In the genomic region with DNA sequence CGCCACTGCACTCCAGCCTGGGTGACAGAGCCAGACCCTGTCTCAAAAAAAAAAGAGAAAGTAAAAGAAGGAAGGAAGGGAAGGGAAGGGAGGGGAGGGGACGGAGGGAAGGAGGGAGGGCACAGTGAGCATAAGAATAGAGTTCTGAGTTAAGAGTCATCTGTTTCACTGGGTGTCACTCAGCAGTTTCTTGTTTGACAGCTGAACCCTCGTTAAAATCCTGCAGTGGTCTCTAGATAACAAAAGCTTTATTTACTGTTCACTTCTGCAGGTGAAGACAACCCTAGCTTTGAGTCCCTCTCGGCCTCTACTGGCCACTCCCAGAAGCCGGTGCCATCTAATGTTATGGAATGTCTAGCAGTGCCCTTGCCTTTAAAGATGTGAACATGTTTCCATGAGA, we compare ENCODE assay signal across 32 cellular contexts.
"Had no signal": no experiment of that assay in that cellular context is flagged by ENCODE, and none has a peak within 500 bp of the region (broad histone marks: within the 10 kb centered on the region; RNA-seq: fewer than 3 reads in every experiment).

No MANE protein-coding gene starts in this region.

- H3K9me3 ChIP-seq: adrenal gland had no signal

- H3K4me3 Mint-ChIP-seq: activated CD4-positive, alpha-beta T cell treated with anti-CD3 and anti-CD28 coated beads, Interleukin-2, amount 10 ng/mL, durations not matched to agents 24 days and 14 days; activated CD8-positive, alpha-beta T cell treated with anti-CD3 and anti-CD28 coated beads, Interleukin-2, amount 10 ng/mL, durations not matched to agents 7 days and 5 days; activated T-cell treated with anti-CD3 and anti-CD28 coated beads, Interleukin-2, amount 50 U/mL, for 24 hours; T-helper 1 cell treated with Interleukin-12 subunit alpha and Interleukin-12 subunit beta and Interleukin-4 antibody, amounts not matched to agents 30 μg/mL and 1 μg/mL, for 36 hours; T-helper 2 cell treated with Interferon-gamma antibody and Interleukin-4, amounts not matched to agents 5 μg/mL and 100 μg/mL, for 36 hours had no signal

- H3K4me3 ChIP-seq: adrenal gland, body of pancreas, MG63 had no signal

- DNase-seq: activated CD4-positive, alpha-beta T cell treated with anti-CD3 and anti-CD28 coated beads, Interleukin-2, amount 10 ng/mL, durations not matched to agents 24 days and 14 days; activated CD4-positive, alpha-beta T cell treated with anti-CD3 and anti-CD28 coated beads, Interleukin-2, amount 50 U/mL, for 48 hours; activated CD4-positive, CD25-positive, alpha-beta regulatory T cell; activated CD8-positive, alpha-beta T cell treated with anti-CD3 and anti-CD28 coated beads, Interleukin-2, amount 10 ng/mL, durations not matched to agents 7 days and 5 days; activated gamma-delta T cell; activated naive CD4-positive, alpha-beta T cell treated with Interleukin-2 at 50 U/mL for 16 hours; activated T-cell treated with anti-CD3 and anti-CD28 coated beads, Interleukin-2, amount 50 U/mL, for 24 hours; adrenal gland; body of pancreas; caudate nucleus; cerebellar nuclear complex; Karpas-422; MG63; NCI-H1092 treated with DMSO at 0.1 percent for 48 hours; NCI-H1417; NCI-H146; NCI-H187; NCI-H2107; NCI-H2171; NCI-H510A; NCI-H526; NCI-H748 treated with DMSO at 0.1 percent for 48 hours; NK-92 treated with Interleukin-12 subunit alpha and Interleukin-12 subunit beta, amount 100 ng/mL, for 24 hours; Right ventricle myocardium superior; WERI-Rb-1 had no signal

- H3K27me3 ChIP-seq: adrenal gland, body of pancreas, MG63 had no signal

- FAIRE-seq: astrocyte, bronchial epithelial cell, colon had no signal

- H3K4me1 Mint-ChIP-seq: activated CD4-positive, alpha-beta T cell treated with anti-CD3 and anti-CD28 coated beads, Interleukin-2, amount 10 ng/mL, durations not matched to agents 24 days and 14 days had no signal

- ATAC-seq: activated CD8-positive, alpha-beta T cell treated with anti-CD3 and anti-CD28 coated beads, Interleukin-2, amount 10 ng/mL, durations not matched to agents 7 days and 5 days; activated naive CD4-positive, alpha-beta T cell treated with anti-CD3 and anti-CD28 coated beads, Interleukin-2, amount 50 U/mL, for 72 hours; body of pancreas had no signal

- H3K4me1 ChIP-seq: adrenal gland, body of pancreas had no signal

- H3K27ac Mint-ChIP-seq: activated CD4-positive, alpha-beta T cell treated with anti-CD3 and anti-CD28 coated beads, Interleukin-2, amount 10 ng/mL, durations not matched to agents 24 days and 14 days; activated CD8-positive, alpha-beta T cell treated with anti-CD3 and anti-CD28 coated beads, Interleukin-2, amount 10 ng/mL, durations not matched to agents 7 days and 5 days; activated T-cell treated with anti-CD3 and anti-CD28 coated beads, Interleukin-2, amount 50 U/mL, for 24 hours; activated T-helper 2 cell treated with anti-CD3 and anti-CD28 coated beads, Interferon-gamma antibody, Interleukin-2, Interleukin-4, amounts not matched to agents 10 μg/mL and 5 μg/mL and 100 μg/mL, durations not matched to agents 14 hours and 24 hours and 36 hours; T-helper 1 cell treated with Interleukin-12 subunit alpha and Interleukin-12 subunit beta and Interleukin-4 antibody, amounts not matched to agents 30 μg/mL and 1 μg/mL, for 36 hours; T-helper 2 cell treated with Interferon-gamma antibody and Interleukin-4, amounts not matched to agents 5 μg/mL and 100 μg/mL, for 36 hours had no signal

- H3K36me3 ChIP-seq: adrenal gland, MG63 had no signal

- H3K27me3 Mint-ChIP-seq: activated CD4-positive, alpha-beta T cell treated with anti-CD3 and anti-CD28 coated beads, Interleukin-2, amount 10 ng/mL, durations not matched to agents 24 days and 14 days; activated T-cell treated with anti-CD3 and anti-CD28 coated beads, Interleukin-2, amount 50 U/mL, for 24 hours had no signal

- H3K9me3 Mint-ChIP-seq: activated naive CD4-positive, alpha-beta T cell treated with anti-CD3 and anti-CD28 coated beads, Interleukin-2, amount 50 U/mL, for 72 hours had no signal

- H3K27ac ChIP-seq: adrenal gland, body of pancreas, WERI-Rb-1 had no signal
